Comparison of ENCODE assay signal across 9 cellular contexts in genomic region chr5:172178301-172179031, GRCh38. TPM values are rescaled to one million over a fixed set of nuclear protein-coding genes. Genes with fewer than 3 reads are reported as not detected.
A peak's percentile ranks its signal among the peaks of the same experiment; 100 is the strongest.
DNase-seq lines count a peak whose midpoint lies in the region; ATAC-seq, FAIRE-seq and TF ChIP-seq lines count a peak whose summit lies in the region.
"Had no signal": no experiment of that assay in that cellular context is flagged by ENCODE, and none has a peak within 500 bp of the region (broad histone marks: within the 10 kb centered on the region; RNA-seq: fewer than 3 reads in every experiment).

No MANE protein-coding gene starts in this region.

- ATAC-seq in GM23338 (no peak), Panc1 (peak; percentile 19; the same call in 1 of the 2 replicates), GM12878 (peak; percentile 2), HG02970 (IDR thresholded peaks at IDR 0.05; ENCODE audit: low FRiP score, unreplicated experiment) (no peak)

- no peak for FAIRE-seq in GM12878 (lab: Jason Lieb, UNC)
- FAIRE-seq: bronchial epithelial cell had no signal

- H2AFZ ChIP-seq in GM23338, result no peak overlapping the region
- no peak overlapping the region for H2AFZ ChIP-seq in GM12878 (ENCODE audit: control insufficient read depth, low read depth, low read length)
- no peak overlapping the region for H2AFZ ChIP-seq in parathyroid adenoma

- H3K4me3 ChIP-seq in GM23338, result no peak overlapping the region
- no peak overlapping the region for H3K4me3 ChIP-seq in Panc1 (ENCODE audit: low read depth in 2 of 2, low read length in 2 of 2)
- H3K4me3 ChIP-seq in GM12878, result peak overlapping the region; percentile 61
- H3K4me3 ChIP-seq in parathyroid adenoma (ENCODE audit: low read depth, low read length), result no peak overlapping the region

- peaks cover 33% of the 10 kb centered on the region for H3K4me1 Mint-ChIP-seq in GM23338

- DNase-seq in GM23338 (ENCODE audit: low spot score) (no peak), Panc1 (ENCODE audit: low read depth, low spot score) (no peak), GM12878 (ENCODE audit: low read depth, low spot score) (no peak), islet precursor cell (no peak), NCI-H1105 (lab: John Stamatoyannopoulos, UW) (no peak), NCI-H748 (lab: John Stamatoyannopoulos, UW; ENCODE audit: unreplicated experiment) (no peak)

- no peak for TF ChIP-seq RAD21 in GM12878 (IDR thresholded peaks at IDR 0.05; ENCODE audit: insufficient read depth, low read depth, low read length)

- TF ChIP-seq EP300 in GM12878 (IDR thresholded peaks at IDR 0.05; ENCODE audit: borderline replicate concordance in 1 of 2, control insufficient read depth in 1 of 2, low read depth in 2 of 2, low read length in 2 of 2), result no peak

- peak; percentile 46; the same call in 1 of the 2 replicates for TF ChIP-seq POLR2A in GM12878 (IDR thresholded peaks at IDR 0.05; ENCODE audit: low read depth, low read length)

- H3K27ac ChIP-seq in GM23338 (ENCODE audit: low read depth) (peak overlapping the region; percentile 45; the same call in 1 of the 2 replicates), Panc1 (ENCODE audit: low read length) (no peak overlapping the region), GM12878 (ENCODE audit: control insufficient read depth, insufficient read depth) (peak overlapping the region; percentile 96), parathyroid adenoma (peak overlapping the region; percentile 64)

- in situ Hi-C loops in Panc1 (cut with HindIII; ENCODE audit: low pct_unique_long_range_greater_than_20kb, low sequenced_read_pairs), result no loop called here
- in situ Hi-C loops in GM12878 (cut with MboI), result loop anchor here (5.0 kb wide), 1 partner anchor 66 kb away; no protein-coding TSS in a partner anchor

- H4K20me1 ChIP-seq in GM23338 (replicated peaks; ENCODE audit: insufficient read depth), result peaks cover 16% of the 10 kb centered on the region
- peaks cover 5% of the 10 kb centered on the region; the same call in 1 of the 2 replicates for H4K20me1 ChIP-seq in GM12878 (ENCODE audit: control insufficient read depth, insufficient read depth)

- H3K36me3 ChIP-seq in GM23338 (ENCODE audit: insufficient read depth), result no peaks in the 10 kb centered on the region
- no peaks in the 10 kb centered on the region for H3K36me3 ChIP-seq in Panc1 (ENCODE audit: control insufficient read depth, insufficient read depth, low read length)
- H3K36me3 ChIP-seq in GM12878 (ENCODE audit: control insufficient read depth in 2 of 2, insufficient read depth in 2 of 2, low read length in 1 of 2), result peaks cover 5 to 20% of the 10 kb centered on the region in 2 experiments
- H3K36me3 ChIP-seq in parathyroid adenoma (ENCODE audit: control insufficient read depth, insufficient read depth, low read length), result no peaks in the 10 kb centered on the region

- 41% methylated on average over 20 of the region's 20 CpGs for WGBS in GM12878 (ENCODE audit: insufficient coverage, insufficient replicate concordance, low lambda C conversion rate, missing lambda C conversion rate)

- H3K27me3 Mint-ChIP-seq in GM23338 (ENCODE audit: insufficient read depth, low read depth, poor library complexity), result peaks cover 12% of the 10 kb centered on the region

- 0 out of 2 replicates have a peak, but pooled peaks cover 8% of the 10 kb centered on the region for H3F3A ChIP-seq in GM23338 (replicated peaks; ENCODE audit: low read depth)

- RAD21 ChIA-PET in GM12878 (lab: Charles Lee; ENCODE audit: unreplicated experiment), result interaction anchor here (0.6 to 9.9 kb wide), 7 partner anchors 8 to 71 kb away, joined by 3 to 158 read pairs (median 4); partner anchors contain the start of gene STK10

- H3K9ac ChIP-seq in GM12878 (ENCODE audit: control insufficient read depth, insufficient read depth, low read length) (peak overlapping the region; percentile 84), parathyroid adenoma (no peak overlapping the region)

- TF ChIP-seq CTCF in GM23338 (conservative IDR thresholded peaks at IDR 0.05; ENCODE audit: low read depth in 2 of 2) (no peak), Panc1 (IDR thresholded peaks at IDR 0.05) (no peak), GM12878 (IDR thresholded peaks at IDR 0.05 in 2 of 3, conservative IDR thresholded peaks at IDR 0.05 in 1 of 3; ENCODE audit: control insufficient read depth in 2 of 3, extremely low read depth in 1 of 3, insufficient read depth in 1 of 3, low read depth in 3 of 3, low read length in 3 of 3) (no peak), parathyroid adenoma (IDR thresholded peaks at IDR 0.05) (no peak)

- intact Hi-C loops in Panc1 (cut with micrococcal nuclease; ENCODE audit: unreplicated experiment) (no loop called here), GM12878 (cut with micrococcal nuclease; ENCODE audit: unreplicated experiment) (loop anchor here (1.0 to 2.0 kb wide), 2 partner anchors 28 to 64 kb away; no protein-coding TSS in a partner anchor)

- H3K4me2 ChIP-seq in GM23338 (0 out of 2 replicates have a peak overlapping the region, but pooled peaks have one; percentile 68), GM12878 (ENCODE audit: control insufficient read depth, insufficient read depth) (peak overlapping the region; percentile 100), parathyroid adenoma (ENCODE audit: low read length) (no peak overlapping the region)

- H3K79me2 ChIP-seq in GM23338 (replicated peaks; ENCODE audit: insufficient read depth) (peaks cover 47% of the 10 kb centered on the region), GM12878 (ENCODE audit: control insufficient read depth, insufficient read depth, low read length) (peaks cover 95% of the 10 kb centered on the region), parathyroid adenoma (no peaks in the 10 kb centered on the region)

- CTCF ChIA-PET in Panc1 (lab: Charles Lee), result no interaction called here
- CTCF ChIA-PET in GM12878 (lab: Yijun Ruan, JAX), result interaction anchor here (0.6 to 2.0 kb wide), 5 partner anchors 9 to 696 kb away, joined by 3 to 9 read pairs (median 5); partner anchors contain the start of gene STK10

- POLR2A ChIA-PET in Panc1 (lab: Charles Lee), result interaction anchor here (0.6 kb wide), 1 partner anchor 116 kb away, joined by 4 read pairs; no protein-coding TSS in a partner anchor
- POLR2A ChIA-PET in GM12878 (lab: Charles Lee), result interaction anchor here (0.8 to 2.0 kb wide), 6 partner anchors 9 to 67 kb away, joined by 4 to 12 read pairs (median 5); partner anchors contain the start of gene STK10

- no peaks in the 10 kb centered on the region for H3K9me3 ChIP-seq in Panc1 (ENCODE audit: control insufficient read depth, insufficient read depth, low read depth, low read length)
- H3K9me3 ChIP-seq in GM12878 (replicated peaks; ENCODE audit: control insufficient read depth, insufficient read depth, low read length), result no peaks in the 10 kb centered on the region; the same call in 2 of the 3 replicates
- no peaks in the 10 kb centered on the region for H3K9me3 ChIP-seq in parathyroid adenoma (ENCODE audit: control insufficient read depth, low read length)

- no peaks in the 10 kb centered on the region; the same call in 2 of the 3 replicates for H3K9me3 Mint-ChIP-seq in GM23338

- H3K27ac Mint-ChIP-seq in GM23338, result no peak overlapping the region

- H3K36me3 Mint-ChIP-seq in GM23338 (ENCODE audit: low read depth), result peaks cover 8% of the 10 kb centered on the region; the same call in 2 of the 3 replicates

- peaks cover 31% of the 10 kb centered on the region for H3K4me1 ChIP-seq in GM23338 (ENCODE audit: insufficient read depth)
- peaks cover 19% of the 10 kb centered on the region for H3K4me1 ChIP-seq in Panc1 (ENCODE audit: control insufficient read depth, insufficient read depth, low read length)
- peaks cover 78% of the 10 kb centered on the region for H3K4me1 ChIP-seq in GM12878 (ENCODE audit: control insufficient read depth, insufficient read depth, low read length)
- peaks cover 9% of the 10 kb centered on the region for H3K4me1 ChIP-seq in parathyroid adenoma

- H3K27me3 ChIP-seq in GM23338 (ENCODE audit: insufficient read depth) (no peaks in the 10 kb centered on the region), Panc1 (ENCODE audit: control insufficient read depth, insufficient read depth, low read length) (no peaks in the 10 kb centered on the region), GM12878 (replicated peaks in 1 of 2; ENCODE audit: control insufficient read depth in 2 of 2, insufficient read depth in 2 of 2, low read length in 1 of 2) (no peaks in the 10 kb centered on the region), parathyroid adenoma (ENCODE audit: control insufficient read depth, insufficient read depth, low read length) (no peaks in the 10 kb centered on the region)

- H3K9me2 ChIP-seq in GM23338 (ENCODE audit: insufficient read depth), result no peaks in the 10 kb centered on the region

- H3K4me3 Mint-ChIP-seq in GM23338, result no peak overlapping the region

- BruUV-seq in Panc1 (replicated peaks; lab: Mats Ljungman, UMichigan), result no TSS peak
- no TSS peak for BruUV-seq in GM12878 (replicated peaks; lab: Mats Ljungman, UMichigan)

- SMC1A ChIA-PET in GM12878 (lab: Charles Lee; ENCODE audit: uncharacterized antibody, unreplicated experiment), result interaction anchor here (0.9 to 3.5 kb wide), 9 partner anchors 9 to 119 kb away, joined by 3 to 19 read pairs (median 6); no protein-coding TSS in a partner anchor

RNA-seq across cellular contexts. Expression of gene STK10, which starts 9.6 kb away (rescaled TPM):
- total RNA-seq in GM23338 (2014; rRNA removed; shearing (Covaris generic)), result 17.8 and 19.6 TPM in 2 replicates
- polyA plus RNA-seq in GM23338 (2016; fragmentation: Nextera tagmentation; extraction: Ambion mirVana), result 7.5 and 9.3 TPM in 2 replicates
- total RNA-seq in Panc1 (2021; ENCODE audit: unreplicated experiment), result 34.9 TPM
- polyA plus RNA-seq in Panc1 (2012; ENCODE audit: insufficient read length), result 47.7 TPM
- 217 and 221 TPM in 2 replicates for total RNA-seq in GM12878 (2013; cell fraction: nucleolus; rRNA removed)
- 55.8 and 57.4 TPM in 2 replicates for total RNA-seq in GM12878 (2014; rRNA removed)
- 46.1 and 46.9 TPM in 2 replicates for total RNA-seq in GM12878 (2014; rRNA removed; fragmentation: Illumina TruSeq; extraction: Trizol)
- total RNA-seq in GM12878 (2021), result 75.4 and 96.4 TPM in 2 replicates
- 28.9 TPM for polyA plus RNA-seq in GM12878 (2011; ENCODE audit: low read depth)
- 21.1 and 41.8 TPM in 2 replicates for polyA plus RNA-seq in GM12878 (2011; rRNA removed)
- 45.3 and 48.2 TPM in 2 replicates for polyA plus RNA-seq in GM12878 (2011; cell fraction: cytosol; rRNA removed)
- polyA plus RNA-seq in GM12878 (2011; cell fraction: nucleus; rRNA removed), result 80.4 and 105 TPM in 2 replicates
- 49.9 and 55.9 TPM in 2 replicates for polyA plus RNA-seq in GM12878 (2012)
- polyA plus RNA-seq in GM12878 (2014; fragmentation: Illumina TruSeq; extraction: Trizol), result 33.6 and 53.2 TPM in 2 replicates
- 10 to 100 TPM; 14.2 to 20.4 TPM for polyA plus RNA-seq in GM12878 (2014; fragmentation: Nextera tagmentation; extraction: Ambion mirVana)
- polyA plus RNA-seq in GM12878 (2014; rRNA removed), result 48.1 and 53.0 TPM in 2 replicates
- polyA plus RNA-seq in GM12878 (2016; fragmentation: Nextera tagmentation; extraction: Ambion mirVana), result 10 to 100 TPM; 54.9 to 55.3 TPM
- polyA minus RNA-seq in GM12878 (2011; rRNA and poly(A)+ RNA removed), result 68.4 and 96.0 TPM in 2 replicates
- polyA minus RNA-seq in GM12878 (2011; cell fraction: cytosol; rRNA and poly(A)+ RNA removed), result 35.1 and 36.6 TPM in 2 replicates
- polyA minus RNA-seq in GM12878 (2011; cell fraction: nucleus; rRNA and poly(A)+ RNA removed), result 53.1 and 106 TPM in 2 replicates

RNA-seq across cellular contexts. Expression of gene EFCAB9, which starts 15.5 kb away (rescaled TPM):
- not detected in 2 replicates for total RNA-seq in GM23338 (2014; rRNA removed; shearing (Covaris generic))
- polyA plus RNA-seq in GM23338 (2016; fragmentation: Nextera tagmentation; extraction: Ambion mirVana) (not detected in 2 replicates), GM12878 (2011; rRNA removed) (not detected in 2 replicates), GM12878 (2014; fragmentation: Illumina TruSeq; extraction: Trizol) (not detected in 2 replicates), GM12878 (2014; fragmentation: Nextera tagmentation; extraction: Ambion mirVana) (not detected), GM12878 (2014; rRNA removed) (not detected in 2 replicates), GM12878 (2016; fragmentation: Nextera tagmentation; extraction: Ambion mirVana) (under 1 TPM in 1 of 2 experiments, not detected in 1; 0.73 TPM)
- total RNA-seq in Panc1 (2021; ENCODE audit: unreplicated experiment) (not detected), GM12878 (2014; rRNA removed) (not detected in 2 replicates), GM12878 (2014; rRNA removed; fragmentation: Illumina TruSeq; extraction: Trizol) (not detected in 2 replicates), GM12878 (2021) (not detected in 2 replicates)
- polyA plus RNA-seq in Panc1 (2012; ENCODE audit: insufficient read length), result not detected
- total RNA-seq in GM12878 (2013; cell fraction: nucleolus; rRNA removed), result not detected in 2 replicates
- not detected for polyA plus RNA-seq in GM12878 (2011; ENCODE audit: low read depth)
- not detected in 2 replicates for polyA plus RNA-seq in GM12878 (2011; cell fraction: cytosol; rRNA removed)
- not detected in 2 replicates for polyA plus RNA-seq in GM12878 (2011; cell fraction: nucleus; rRNA removed)
- not detected in 2 replicates for polyA plus RNA-seq in GM12878 (2012)
- not detected in 2 replicates for polyA minus RNA-seq in GM12878 (2011; rRNA and poly(A)+ RNA removed)
- not detected in 2 replicates for polyA minus RNA-seq in GM12878 (2011; cell fraction: cytosol; rRNA and poly(A)+ RNA removed)
- polyA minus RNA-seq in GM12878 (2011; cell fraction: nucleus; rRNA and poly(A)+ RNA removed), result not detected in 2 replicates
- total RNA-seq: bronchial epithelial cell had no signal

Comparison
In these comparisons a context has a peak if more than half of its experiments do, and no peak if none do; other contexts are left out.
1. ATAC-seq: peak in Panc1 (single experiment) and GM12878 (single experiment); none in GM23338 (single experiment) and HG02970 (single experiment).